In genomic region chr4:177339794-177340374, GRCh38 we compare ENCODE assay signal across 9 cellular contexts.
DNase-seq lines count a peak whose midpoint lies in the region; ATAC-seq, FAIRE-seq and TF ChIP-seq lines count a peak whose summit lies in the region.
"Had no signal": no experiment of that assay in that cellular context is flagged by ENCODE, and none has a peak within 500 bp of the region (broad histone marks: within the 10 kb centered on the region; RNA-seq: fewer than 3 reads in every experiment).

No MANE protein-coding gene starts in this region.

- POLR2A ChIA-PET in HEK293 (lab: Yijun Ruan, JAX) = interaction anchor here (1.5 kb wide), 1 partner anchor 30 kb away, joined by 6 read pairs; the partner anchor contains the start of gene NEIL3

- H3K4me3 ChIP-seq in HEK293 (ENCODE audit: low read depth, low read length) = no peak overlapping the region
- no peak overlapping the region for H3K4me3 ChIP-seq in LNCaP clone FGC (ENCODE audit: low read depth, low read length)

- H3K27me3 Mint-ChIP-seq in activated naive CD8-positive, alpha-beta T cell treated with anti-CD3 and anti-CD28 coated beads, Interleukin-2, amount 50 U/mL, for 24 hours = peaks cover 2% of the 10 kb centered on the region
- H3K27me3 Mint-ChIP-seq: IgD-negative memory B cell had no signal

- H3K9me3 Mint-ChIP-seq in activated naive CD8-positive, alpha-beta T cell treated with anti-CD3 and anti-CD28 coated beads, Interleukin-2, amount 50 U/mL, for 24 hours = no peaks in the 10 kb centered on the region
- H3K9me3 Mint-ChIP-seq: IgD-negative memory B cell had no signal

- peaks cover 6 to 56% of the 10 kb centered on the region in 2 experiments for H3K36me3 ChIP-seq in HEK293 (ENCODE audit: control insufficient read depth in 2 of 2, insufficient read depth in 1 of 2, low read length in 2 of 2)

- DNase-seq in GM10266 (ENCODE audit: extremely low spot score) (peak; percentile 34), LNCaP clone FGC (ENCODE audit: low read depth) (no peak), hepatic stellate cell (ENCODE audit: low spot score) (peak; percentile 26), superior temporal gyrus (ENCODE audit: extremely low spot score) (peak; percentile 70), NCI-H226 (no peak)
- no peak for DNase-seq in activated naive CD8-positive, alpha-beta T cell treated with anti-CD3 and anti-CD28 coated beads, Interleukin-2, amount 50 U/mL, for 24 hours

- peaks cover 8% of the 10 kb centered on the region for H3K4me1 Mint-ChIP-seq in activated naive CD8-positive, alpha-beta T cell treated with anti-CD3 and anti-CD28 coated beads, Interleukin-2, amount 50 U/mL, for 24 hours

- no peaks in the 10 kb centered on the region for H3K4me1 ChIP-seq in HEK293 (ENCODE audit: control insufficient read depth, insufficient read depth, low read length)

- CTCF ChIA-PET in HEK293 (lab: Yijun Ruan, JAX) = interaction anchor here (0.6 to 2.5 kb wide), 5 partner anchors 24 to 225 kb away, joined by 3 to 11 read pairs (median 5); no protein-coding TSS in a partner anchor

- peak; percentile 86 for ATAC-seq in activated naive CD8-positive, alpha-beta T cell treated with anti-CD3 and anti-CD28 coated beads, Interleukin-2, amount 50 U/mL, for 24 hours

- TF ChIP-seq CTCF in GM10266 (IDR thresholded peaks at IDR 0.05; ENCODE audit: control insufficient read depth, insufficient read depth, low read depth, missing control alignments) (peak; percentile 57), HEK293 (tag by site-specific recombination; IDR thresholded peaks at IDR 0.05) (no peak), LNCaP clone FGC (IDR thresholded peaks at IDR 0.05; ENCODE audit: control insufficient read depth, extremely low read depth, insufficient read depth) (peak; percentile 63)

- H3K9me3 ChIP-seq in HEK293 (ENCODE audit: control insufficient read depth, insufficient read depth, low read depth, low read length) = no peaks in the 10 kb centered on the region

- H3K27ac Mint-ChIP-seq in activated naive CD8-positive, alpha-beta T cell treated with anti-CD3 and anti-CD28 coated beads, Interleukin-2, amount 50 U/mL, for 24 hours = no peak overlapping the region
- H3K27ac Mint-ChIP-seq: IgD-negative memory B cell had no signal

- H3K27ac ChIP-seq in HEK293 (ENCODE audit: extremely low read depth, low read depth, low read length) = no peak overlapping the region

- H3K36me3 Mint-ChIP-seq in activated naive CD8-positive, alpha-beta T cell treated with anti-CD3 and anti-CD28 coated beads, Interleukin-2, amount 50 U/mL, for 24 hours (ENCODE audit: low read depth) = peaks cover 14% of the 10 kb centered on the region
- H3K36me3 Mint-ChIP-seq: IgD-negative memory B cell had no signal

- no peak overlapping the region for H3K4me3 Mint-ChIP-seq in activated naive CD8-positive, alpha-beta T cell treated with anti-CD3 and anti-CD28 coated beads, Interleukin-2, amount 50 U/mL, for 24 hours
- H3K4me3 Mint-ChIP-seq: IgD-negative memory B cell had no signal

- FAIRE-seq in A204.1 (lab: Jason Lieb, UNC) = peak; percentile 94

TF ChIP-seq in HEK293, 187 proteins besides CTCF, POLR2A, EP300 and RAD21:
- TF ChIP-seq ZNF654 (tag by site-specific recombination; IDR thresholded peaks at IDR 0.05; ENCODE audit: low read depth) (peak; percentile 40), ZNF473 (tag by site-specific recombination; IDR thresholded peaks at IDR 0.05) (no peak), PRDM1 (tag by site-specific recombination; IDR thresholded peaks at IDR 0.05) (peak; percentile 42; the same call in 1 of the 2 replicates)

Comparison
In these comparisons a context has a peak if more than half of its experiments do, and no peak if none do; other contexts are left out.
1. DNase-seq: peak in GM10266 (single experiment), hepatic stellate cell (single experiment) and superior temporal gyrus (single experiment); none in LNCaP clone FGC (single experiment), activated naive CD8-positive, alpha-beta T cell treated with anti-CD3 and anti-CD28 coated beads, Interleukin-2, amount 50 U/mL, for 24 hours (single experiment) and NCI-H226 (single experiment).